15 cellular contexts compared by ENCODE assay signal in the genomic region with DNA sequence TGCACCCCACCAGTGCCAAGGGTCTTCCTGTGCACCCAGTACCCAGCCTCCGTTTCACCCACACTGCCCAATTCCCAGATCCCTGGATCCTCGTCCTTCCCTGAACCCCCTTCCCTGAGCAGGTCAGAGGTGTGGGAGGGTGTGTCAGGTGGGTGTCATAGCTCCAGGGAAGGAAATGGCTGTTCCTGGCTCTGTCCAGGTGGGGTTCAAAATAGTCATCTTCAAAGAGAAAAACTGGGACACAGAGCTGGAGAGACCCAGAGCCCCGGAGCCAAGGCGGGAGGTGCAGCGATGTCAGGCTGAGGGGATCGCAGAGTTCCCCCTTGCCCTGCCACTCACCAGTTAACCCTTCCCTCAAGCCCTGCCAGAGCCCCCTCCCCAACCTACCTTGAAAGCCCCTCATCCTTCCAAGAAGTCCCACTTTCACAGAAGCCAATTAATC. TPM values are rescaled to one million over a fixed set of nuclear protein-coding genes. Genes with fewer than 3 reads are reported as not detected.
DNase-seq lines count a peak whose midpoint lies in the region; ATAC-seq lines count a peak whose summit lies in the region.
"Had no signal": no experiment of that assay in that cellular context is flagged by ENCODE, and none has a peak within 500 bp of the region (broad histone marks: within the 10 kb centered on the region; RNA-seq: fewer than 3 reads in every experiment).

No MANE protein-coding gene starts in this region.

- POLR2A ChIA-PET in activated naive CD8-positive, alpha-beta T cell treated with anti-CD3 and anti-CD28 coated beads, Interleukin-2, amount 10 ng/mL, durations not matched to agents 7 days and 5 days (lab: Charles Lee): interaction anchor here (0.7 kb wide), 1 partner anchor 8 kb away, joined by 5 read pairs; no protein-coding TSS in a partner anchor

- H3K4me3 Mint-ChIP-seq in T-helper 1 cell treated with Interleukin-12 subunit alpha and Interleukin-12 subunit beta and Interleukin-4 antibody, amounts not matched to agents 30 μg/mL and 1 μg/mL, for 36 hours: peak overlapping the region; percentile 40
- H3K4me3 Mint-ChIP-seq in activated naive CD8-positive, alpha-beta T cell treated with anti-CD3 and anti-CD28 coated beads, Interleukin-2, amount 10 ng/mL, durations not matched to agents 7 days and 5 days: peak overlapping the region; percentile 37

- H3K4me3 ChIP-seq in iPS-11a (ENCODE audit: low read depth, low read length) (peak overlapping the region; percentile 50), skeletal muscle cell (ENCODE audit: low read depth, low read length) (peak overlapping the region; percentile 38)
- H3K4me3 ChIP-seq: SJSA1 had no signal

- no peaks in the 10 kb centered on the region for H3K36me3 Mint-ChIP-seq in T-helper 1 cell treated with Interleukin-12 subunit alpha and Interleukin-12 subunit beta and Interleukin-4 antibody, amounts not matched to agents 30 μg/mL and 1 μg/mL, for 36 hours (ENCODE audit: low read depth)
- no peaks in the 10 kb centered on the region for H3K36me3 Mint-ChIP-seq in activated naive CD8-positive, alpha-beta T cell treated with anti-CD3 and anti-CD28 coated beads, Interleukin-2, amount 10 ng/mL, durations not matched to agents 7 days and 5 days

- no peaks in the 10 kb centered on the region for H3K9me3 Mint-ChIP-seq in T-helper 1 cell treated with Interleukin-12 subunit alpha and Interleukin-12 subunit beta and Interleukin-4 antibody, amounts not matched to agents 30 μg/mL and 1 μg/mL, for 36 hours
- H3K9me3 Mint-ChIP-seq in activated naive CD8-positive, alpha-beta T cell treated with anti-CD3 and anti-CD28 coated beads, Interleukin-2, amount 10 ng/mL, durations not matched to agents 7 days and 5 days: no peaks in the 10 kb centered on the region

- peaks cover 12% of the 10 kb centered on the region for H3K4me1 Mint-ChIP-seq in T-helper 1 cell treated with Interleukin-12 subunit alpha and Interleukin-12 subunit beta and Interleukin-4 antibody, amounts not matched to agents 30 μg/mL and 1 μg/mL, for 36 hours (ENCODE audit: low read depth)
- H3K4me1 Mint-ChIP-seq in activated naive CD8-positive, alpha-beta T cell treated with anti-CD3 and anti-CD28 coated beads, Interleukin-2, amount 10 ng/mL, durations not matched to agents 7 days and 5 days: peaks cover 13% of the 10 kb centered on the region

- peaks cover 32% of the 10 kb centered on the region for H3K27me3 Mint-ChIP-seq in T-helper 1 cell treated with Interleukin-12 subunit alpha and Interleukin-12 subunit beta and Interleukin-4 antibody, amounts not matched to agents 30 μg/mL and 1 μg/mL, for 36 hours (ENCODE audit: low read depth)
- peaks cover 40% of the 10 kb centered on the region for H3K27me3 Mint-ChIP-seq in activated naive CD8-positive, alpha-beta T cell treated with anti-CD3 and anti-CD28 coated beads, Interleukin-2, amount 10 ng/mL, durations not matched to agents 7 days and 5 days

- DNase-seq in T-helper 1 cell (no peak), skeletal muscle cell (ENCODE audit: low read depth) (no peak)
- no peak for DNase-seq in activated naive CD8-positive, alpha-beta T cell treated with anti-CD3 and anti-CD28 coated beads, Interleukin-2, amount 10 ng/mL, durations not matched to agents 7 days and 5 days
- DNase-seq: ACHN; activated CD4-positive, alpha-beta T cell treated with anti-CD3 and anti-CD28 coated beads for 1 hour; foreskin melanocyte; lower lobe of right lung; NCI-H526 treated with DMSO at 0.1 percent for 48 hours had no signal

- no peak overlapping the region for H3K27ac Mint-ChIP-seq in T-helper 1 cell treated with Interleukin-12 subunit alpha and Interleukin-12 subunit beta and Interleukin-4 antibody, amounts not matched to agents 30 μg/mL and 1 μg/mL, for 36 hours
- H3K27ac Mint-ChIP-seq in activated naive CD8-positive, alpha-beta T cell treated with anti-CD3 and anti-CD28 coated beads, Interleukin-2, amount 10 ng/mL, durations not matched to agents 7 days and 5 days: no peak overlapping the region

- ATAC-seq in activated naive CD8-positive, alpha-beta T cell treated with anti-CD3 and anti-CD28 coated beads, Interleukin-2, amount 10 ng/mL, durations not matched to agents 7 days and 5 days (ENCODE audit: low read depth): no peak
- no peak for ATAC-seq in HG03442 (IDR thresholded peaks at IDR 0.05; ENCODE audit: unreplicated experiment)
- ATAC-seq in HG02588 (IDR thresholded peaks at IDR 0.05; ENCODE audit: unreplicated experiment): no peak
- no peak for ATAC-seq in GM18861 (IDR thresholded peaks at IDR 0.05; ENCODE audit: unreplicated experiment)

RNA-seq across cellular contexts. Expression of gene C1QTNF4, which starts 0.7 kb away (rescaled TPM):
- total RNA-seq in activated naive CD8-positive, alpha-beta T cell treated with anti-CD3 and anti-CD28 coated beads, Interleukin-2, amount 10 ng/mL, durations not matched to agents 7 days and 5 days: under 1 TPM; 0.43 to 0.47 TPM
- total RNA-seq: Daoy had no signal

RNA-seq across cellular contexts. Expression of gene FAM180B, which starts 7.0 kb away (rescaled TPM):
- total RNA-seq in activated naive CD8-positive, alpha-beta T cell treated with anti-CD3 and anti-CD28 coated beads, Interleukin-2, amount 10 ng/mL, durations not matched to agents 7 days and 5 days: not detected
- total RNA-seq: Daoy, SJSA1 had no signal

RNA-seq across cellular contexts. Expression of gene NDUFS3, which starts 14.6 kb away (rescaled TPM):
- 100 to 1,000 TPM; 105 to 108 TPM for total RNA-seq in activated naive CD8-positive, alpha-beta T cell treated with anti-CD3 and anti-CD28 coated beads, Interleukin-2, amount 10 ng/mL, durations not matched to agents 7 days and 5 days

RNA-seq across cellular contexts. Expression of gene KBTBD4, which starts 14.7 kb away (rescaled TPM):
- total RNA-seq in activated naive CD8-positive, alpha-beta T cell treated with anti-CD3 and anti-CD28 coated beads, Interleukin-2, amount 10 ng/mL, durations not matched to agents 7 days and 5 days: 10 to 100 TPM; 18.8 to 19.0 TPM

RNA-seq across cellular contexts. Expression of gene PTPMT1, which starts 28.1 kb away (rescaled TPM):
- total RNA-seq in activated naive CD8-positive, alpha-beta T cell treated with anti-CD3 and anti-CD28 coated beads, Interleukin-2, amount 10 ng/mL, durations not matched to agents 7 days and 5 days: 10 to 100 TPM; 37.9 to 39.3 TPM
